In the genomic region with DNA sequence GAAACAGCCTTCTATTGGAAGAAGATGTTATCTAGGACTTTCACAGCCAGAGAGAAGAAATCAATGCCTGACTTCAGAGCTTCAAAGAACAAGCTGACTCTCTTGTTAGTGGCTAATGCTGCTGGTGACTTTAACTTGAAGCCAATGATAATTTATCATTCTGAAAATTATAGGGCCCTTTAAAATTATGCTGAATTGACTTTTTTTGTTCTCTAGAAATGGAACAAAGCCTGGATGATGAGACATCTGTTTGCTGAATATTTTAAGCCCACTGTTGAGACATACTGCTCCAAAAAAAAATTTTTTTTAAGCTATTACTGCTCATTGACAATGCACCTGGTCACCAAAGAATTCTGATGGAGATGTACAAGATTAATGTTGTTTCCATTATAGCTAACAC, we compare ENCODE assay signal across 20 cellular contexts.
DNase-seq lines count a peak whose midpoint lies in the region; ATAC-seq, FAIRE-seq and TF ChIP-seq lines count a peak whose summit lies in the region.
"Had no signal": no experiment of that assay in that cellular context is flagged by ENCODE, and none has a peak within 500 bp of the region (broad histone marks: within the 10 kb centered on the region; RNA-seq: fewer than 3 reads in every experiment).

No MANE protein-coding gene starts in this region.

- DNase-seq in A549 (ENCODE audit: low read depth in 1 of 2, low spot score in 1 of 2), result no peak
- DNase-seq in IMR-90, result no peak
- DNase-seq in H1 (ENCODE audit: low read depth in 1 of 2, low spot score in 2 of 2), result no peak
- no peak for DNase-seq in NK-92 (lab: John Stamatoyannopoulos, UW; ENCODE audit: unreplicated experiment)
- no peak for DNase-seq in cortex of kidney (lab: John Stamatoyannopoulos, UW)
- DNase-seq: 8988T; AML-193; Caco-2; Calu3; CD4-positive, alpha-beta T cell; CD8-positive, alpha-beta T cell; DMS79 treated with DMSO at 0.1 percent for 48 hours; GF-D8 had no signal

- H3K36me3 ChIP-seq in IMR-90 (ENCODE audit: control insufficient read depth, insufficient read depth, low read length), result no peaks in the 10 kb centered on the region
- H3K36me3 ChIP-seq in H1 (ENCODE audit: control insufficient read depth in 2 of 4, insufficient read depth in 4 of 4, low read length in 3 of 4), result no peaks in the 10 kb centered on the region

- H3K23ac ChIP-seq in IMR-90 (ENCODE audit: low read depth, low read length) (no peak overlapping the region), H1 (ENCODE audit: insufficient read length) (no peak overlapping the region)

- H3K56ac ChIP-seq in IMR-90 (ENCODE audit: extremely low read depth, insufficient read depth, low read length) (no peak overlapping the region), H1 (replicated peaks; ENCODE audit: insufficient read length, low read depth, low read length) (no peak overlapping the region)

- no peaks in the 10 kb centered on the region for H4K20me1 ChIP-seq in IMR-90 (ENCODE audit: insufficient read depth, low read length)
- no peaks in the 10 kb centered on the region for H4K20me1 ChIP-seq in H1 (replicated peaks in 1 of 2; ENCODE audit: control insufficient read depth in 1 of 2, insufficient read depth in 2 of 2, low read length in 2 of 2)
- H4K20me1 ChIP-seq: BLaER1 treated with 17β-estradiol and CSF1 and Interleukin-3, amounts not matched to agents 10 nM and 100 nM had no signal

- TF ChIP-seq CTCF in A549 (IDR thresholded peaks at IDR 0.05) (no peak), IMR-90 (conservative IDR thresholded peaks at IDR 0.05; ENCODE audit: low read depth, low read length) (no peak), H1 (IDR thresholded peaks at IDR 0.05; ENCODE audit: control extremely low read depth in 1 of 3, insufficient read depth in 1 of 3, low read depth in 1 of 3, low read length in 3 of 3) (no peak)

- no peak overlapping the region for H2BK15ac ChIP-seq in IMR-90 (ENCODE audit: low read depth, low read length)
- no peak overlapping the region for H2BK15ac ChIP-seq in H1 (ENCODE audit: low read length)

- H3K79me1 ChIP-seq in IMR-90 (ENCODE audit: low read depth in 1 of 2, low read length in 2 of 2) (no peaks in the 10 kb centered on the region), H1 (ENCODE audit: low read depth, low read length) (no peaks in the 10 kb centered on the region)

- H3K9ac ChIP-seq in IMR-90 (ENCODE audit: low read depth, low read length) (no peak overlapping the region), H1 (replicated peaks in 1 of 4; ENCODE audit: extremely low read depth in 1 of 4, low read depth in 3 of 4, low read length in 3 of 4) (no peak overlapping the region)
- H3K9ac ChIP-seq: BLaER1 treated with 17β-estradiol and CSF1 and Interleukin-3, amounts not matched to agents 10 nM and 100 nM had no signal

- H2BK120ac ChIP-seq in IMR-90 (ENCODE audit: low read depth, low read length) (no peak overlapping the region), H1 (replicated peaks; ENCODE audit: low read depth, low read length) (no peak overlapping the region)

- H4K8ac ChIP-seq in IMR-90 (ENCODE audit: low read depth in 2 of 2, low read length in 2 of 2) (no peak overlapping the region), H1 (ENCODE audit: extremely low read depth, insufficient read depth, low read length) (no peak overlapping the region)

- H3K4me1 ChIP-seq in A549 (no peaks in the 10 kb centered on the region), IMR-90 (ENCODE audit: control insufficient read depth, insufficient read depth, low read length) (peaks cover 2% of the 10 kb centered on the region; the same call in 1 of the 2 replicates), H1 (replicated peaks in 1 of 4; ENCODE audit: control insufficient read depth in 3 of 4, insufficient read depth in 4 of 4, low read length in 3 of 4) (no peaks in the 10 kb centered on the region)
- H3K4me1 ChIP-seq: Caco-2 had no signal

- no peak overlapping the region for H2BK5ac ChIP-seq in IMR-90 (ENCODE audit: low read depth, low read length, poor library complexity, severe bottlenecking)
- H2BK5ac ChIP-seq in H1 (ENCODE audit: low read depth, low read length), result no peak overlapping the region

- POLR2A ChIA-PET in A549 (lab: Yijun Ruan, JAX) (no interaction called here), IMR-90 (lab: Charles Lee; ENCODE audit: unreplicated experiment) (no interaction called here), H1 (lab: Charles Lee; ENCODE audit: partially characterized antibody) (no interaction called here)

- no peak overlapping the region for H2AK9ac ChIP-seq in IMR-90 (replicated peaks; ENCODE audit: low read depth, low read length, poor library complexity)

- TF ChIP-seq RAD21 in A549 (conservative IDR thresholded peaks at IDR 0.05 in 1 of 2, IDR thresholded peaks at IDR 0.05 in 1 of 2) (no peak), IMR-90 (IDR thresholded peaks at IDR 0.05; ENCODE audit: low read length) (no peak), H1 (IDR thresholded peaks at IDR 0.05 in 1 of 2, conservative IDR thresholded peaks at IDR 0.05 in 1 of 2; ENCODE audit: low read depth in 2 of 2, low read length in 2 of 2) (no peak)

- TF ChIP-seq POLR2A in A549 (IDR thresholded peaks at IDR 0.05; ENCODE audit: low read length), result no peak
- no peak for TF ChIP-seq POLR2A in IMR-90 (IDR thresholded peaks at IDR 0.05; ENCODE audit: low read depth, low read length)
- no peak for TF ChIP-seq POLR2A in H1 (IDR thresholded peaks at IDR 0.05; ENCODE audit: control extremely low read depth in 1 of 2, low read depth in 2 of 2, low read length in 2 of 2)

- H3K14ac ChIP-seq in IMR-90 (replicated peaks; ENCODE audit: low read depth, low read length) (no peak overlapping the region), H1 (ENCODE audit: insufficient read length) (no peak overlapping the region)

- no peaks in the 10 kb centered on the region for H3K9me1 ChIP-seq in IMR-90 (ENCODE audit: insufficient read depth, low read length)

- FAIRE-seq in A549 (lab: Jason Lieb, UNC) (no peak), H1 (lab: Jason Lieb, UNC) (no peak)
- FAIRE-seq: A204.1, D721Med, G401.6, GM12891, GM19239 had no signal

- intact Hi-C loops in IMR-90 (cut with micrococcal nuclease), result no loop called here

- H3K79me2 ChIP-seq in H1 (ENCODE audit: control insufficient read depth in 1 of 2, insufficient read depth in 2 of 2, low read length in 2 of 2), result no peaks in the 10 kb centered on the region

- H3K4me2 ChIP-seq in A549 (no peak overlapping the region), IMR-90 (ENCODE audit: low read depth, low read length) (no peak overlapping the region), H1 (ENCODE audit: insufficient read depth in 1 of 2, low read depth in 2 of 2, low read length in 2 of 2) (no peak overlapping the region)
- H3K4me2 ChIP-seq: BLaER1 treated with 17β-estradiol and CSF1 and Interleukin-3, amounts not matched to agents 10 nM and 100 nM had no signal

- H3K4ac ChIP-seq in IMR-90 (ENCODE audit: low read depth, low read length), result no peak overlapping the region
- no peak overlapping the region for H3K4ac ChIP-seq in H1 (replicated peaks; ENCODE audit: insufficient read length, low read depth, low read length)

- no peak overlapping the region for H2AK5ac ChIP-seq in IMR-90 (ENCODE audit: low read depth, low read length)
- H2AK5ac ChIP-seq in H1 (ENCODE audit: low read depth, low read length), result no peak overlapping the region

- CTCF ChIA-PET in A549 (lab: Yijun Ruan, JAX) (interaction anchor here (1.7 kb wide), 1 partner anchor 275 kb away, joined by 8 read pairs; no protein-coding TSS in a partner anchor), IMR-90 (lab: Yijun Ruan, JAX) (interaction anchor here (1.8 kb wide), 1 partner anchor 11 kb away, joined by 5 read pairs; no protein-coding TSS in a partner anchor), H1 (lab: Charles Lee; ENCODE audit: partially characterized antibody) (interaction anchor here (0.8 to 1.0 kb wide), 2 partner anchors 11 to 17 kb away, joined by 4 to 7 read pairs; no protein-coding TSS in a partner anchor)

- no peak overlapping the region for H4K5ac ChIP-seq in IMR-90 (ENCODE audit: low read depth, low read length)
- no peak overlapping the region for H4K5ac ChIP-seq in H1 (ENCODE audit: insufficient read length, low read depth, low read length)

- no peak overlapping the region for H2BK12ac ChIP-seq in H1 (ENCODE audit: low read depth, low read length)

- H3K18ac ChIP-seq in IMR-90 (ENCODE audit: low read depth, low read length) (no peak overlapping the region), H1 (ENCODE audit: extremely low read depth, low read length) (no peak overlapping the region)

- TF ChIP-seq EP300 in A549 (IDR thresholded peaks at IDR 0.05) (no peak), H1 (IDR thresholded peaks at IDR 0.05; ENCODE audit: borderline replicate concordance in 1 of 2, low read depth in 2 of 2, low read length in 2 of 2) (no peak)

- H3K9me3 ChIP-seq in A549, result peaks cover 31% of the 10 kb centered on the region
- 0 out of 2 replicates have a peak, but pooled peaks cover 2% of the 10 kb centered on the region for H3K9me3 ChIP-seq in IMR-90 (ENCODE audit: control insufficient read depth, insufficient read depth, low read length)
- peaks cover 9 to 12% of the 10 kb centered on the region in 2 experiments for H3K9me3 ChIP-seq in H1 (ENCODE audit: insufficient read depth in 2 of 2, low read depth in 1 of 2, low read length in 1 of 2)

- no peaks in the 10 kb centered on the region for H3K27me3 ChIP-seq in IMR-90 (ENCODE audit: control insufficient read depth, insufficient read depth, low read length)
- no peaks in the 10 kb centered on the region for H3K27me3 ChIP-seq in H1 (replicated peaks in 1 of 4; ENCODE audit: control insufficient read depth in 3 of 4, extremely low read depth in 1 of 4, insufficient read depth in 3 of 4, low read length in 3 of 4)
- H3K27me3 ChIP-seq: BLaER1 treated with 17β-estradiol and CSF1 and Interleukin-3, amounts not matched to agents 10 nM and 100 nM had no signal

- no peak overlapping the region for H4K91ac ChIP-seq in IMR-90 (ENCODE audit: insufficient read depth, low read depth, low read length)
- H4K91ac ChIP-seq in H1 (replicated peaks; ENCODE audit: insufficient read length, low read length), result no peak overlapping the region

- BruUV-seq in IMR-90 (replicated peaks; lab: Mats Ljungman, UMichigan), result no TSS peak

- dilution Hi-C loops in IMR-90 (cut with HindIII; ENCODE audit: low sequenced_read_pairs, unreplicated experiment), result no loop called here

- no peak overlapping the region for H3K27ac ChIP-seq in A549
- H3K27ac ChIP-seq in IMR-90 (ENCODE audit: insufficient read depth, low read length), result no peak overlapping the region
- no peak overlapping the region for H3K27ac ChIP-seq in H1 (ENCODE audit: low read depth, low read length)
- H3K27ac ChIP-seq: BLaER1 treated with 17β-estradiol and CSF1 and Interleukin-3, amounts not matched to agents 10 nM and 100 nM; C4-2B had no signal

- in situ Hi-C loops in IMR-90 (cut with MboI; ENCODE audit: low sequenced_read_pairs), result no loop called here

- H2BK20ac ChIP-seq in IMR-90 (ENCODE audit: low read depth, low read length), result no peak overlapping the region
- no peak overlapping the region for H2BK20ac ChIP-seq in H1 (ENCODE audit: low read length)

- H3K23me2 ChIP-seq in H1 (ENCODE audit: low read depth, low read length), result no peaks in the 10 kb centered on the region

- no peak overlapping the region for H3K4me3 ChIP-seq in A549
- no peak overlapping the region for H3K4me3 ChIP-seq in IMR-90 (ENCODE audit: insufficient read depth, low read depth, low read length)
- H3K4me3 ChIP-seq in H1 (ENCODE audit: extremely low read depth in 1 of 4, insufficient read depth in 2 of 4, low read depth in 3 of 4, low read length in 4 of 4), result no peak overlapping the region
- H3K4me3 ChIP-seq: BLaER1 treated with 17β-estradiol and CSF1 and Interleukin-3, amounts not matched to agents 10 nM and 100 nM had no signal

- H2AFZ ChIP-seq in IMR-90 (replicated peaks; ENCODE audit: low read length, poor library complexity), result no peak overlapping the region
- H2AFZ ChIP-seq in H1 (ENCODE audit: low read length), result no peak overlapping the region

- ATAC-seq in A549 (no peak), IMR-90 (ENCODE audit: low read depth) (no peak)
- ATAC-seq: CD8-positive, alpha-beta T cell had no signal
